8 cellular contexts compared by ENCODE assay signal in the genomic region with DNA sequence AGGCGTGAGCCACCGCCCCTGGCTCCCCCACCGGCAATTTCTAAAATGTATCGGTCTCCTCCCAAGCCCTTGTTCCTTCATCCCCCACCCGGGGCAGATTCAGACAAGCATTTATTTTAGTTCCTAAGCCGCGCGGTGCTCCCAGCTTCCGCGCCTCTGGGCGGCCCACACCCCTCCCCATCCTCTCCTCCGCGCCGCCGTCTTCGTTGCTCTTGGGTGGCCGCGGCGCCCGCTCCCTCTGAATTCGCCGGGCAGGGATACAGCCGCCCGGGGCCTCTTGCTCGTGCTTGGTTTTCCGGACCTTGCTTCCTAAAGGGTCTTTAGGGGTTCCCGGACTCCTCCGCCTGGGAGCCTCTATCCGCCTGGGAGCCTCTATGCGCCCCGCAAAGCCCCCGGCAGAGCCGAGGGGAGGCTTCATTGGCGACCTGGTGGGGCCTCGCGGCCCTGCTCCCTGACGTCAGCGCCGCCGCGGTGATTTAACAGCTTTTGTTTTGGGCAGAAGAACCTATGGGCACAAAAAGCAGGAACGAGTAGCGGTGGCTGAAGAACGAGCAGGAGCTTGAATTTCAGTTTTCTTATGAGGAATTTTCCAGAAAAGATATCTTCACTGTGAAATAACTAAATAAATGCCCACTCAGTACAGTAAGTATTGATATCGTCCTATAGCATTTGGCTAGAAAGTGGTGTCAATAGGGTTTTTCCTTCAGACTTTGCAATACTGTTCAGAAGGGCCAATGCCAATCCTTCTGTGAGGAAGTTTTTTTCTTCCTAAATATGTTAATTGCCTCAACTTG. TPM values are rescaled to one million over a fixed set of nuclear protein-coding genes. Genes with fewer than 3 reads are reported as not detected.
DNase-seq lines count a peak whose midpoint lies in the region; ATAC-seq and TF ChIP-seq lines count a peak whose summit lies in the region.

No MANE protein-coding gene starts in this region.

- intact Hi-C loops in mucosa of descending colon (cut with DNase I, micrococcal nuclease) = no loop called here

- H3K36me3 ChIP-seq in mucosa of descending colon (ENCODE audit: low read depth) = no peaks in the 10 kb centered on the region

- TF ChIP-seq CTCF in epithelial cell of proximal tubule (conservative IDR thresholded peaks at IDR 0.05; ENCODE audit: low read depth, low read length) (no peak), mucosa of descending colon (IDR thresholded peaks at IDR 0.05) (no peak)

- H3K4me1 ChIP-seq in mucosa of descending colon (ENCODE audit: low read depth) = peaks cover 11% of the 10 kb centered on the region

- H3K9me3 ChIP-seq in mucosa of descending colon = no peaks in the 10 kb centered on the region

- ATAC-seq in GM19468 (IDR thresholded peaks at IDR 0.05; ENCODE audit: extremely low read depth, unreplicated experiment) = peak; percentile 57
- peak; percentile 81 for ATAC-seq in mucosa of descending colon

- DNase-seq in COLO829 (ENCODE audit: low spot score) = peak; percentile 12
- peak; percentile 51 for DNase-seq in HPDE6-E6E7 (ENCODE audit: extremely low spot score)
- DNase-seq in NOMO-1 treated with DMSO at 0.1 percent for 48 hours (lab: John Stamatoyannopoulos, UW; ENCODE audit: unreplicated experiment) = peak; percentile 77
- DNase-seq in activated T-cell treated with anti-CD3 and anti-CD28 coated beads for 24 hours (ENCODE audit: low read depth) = peak; percentile 72
- DNase-seq in epithelial cell of proximal tubule (ENCODE audit: low read depth) = peak; percentile 23
- DNase-seq in mucosa of descending colon = peak; percentile 66 to 81 (median 74)
- DNase-seq in stimulated activated CD8-positive, alpha-beta memory T cell treated with anti-CD3 and anti-CD28 coated beads, Interleukin-4, amount 100 ng/mL, for 1 hour (ENCODE audit: low read depth in 2 of 2, low spot score in 1 of 2) = peak; percentile 48 to 59

- H3K4me3 ChIP-seq in epithelial cell of proximal tubule (ENCODE audit: low read depth, low read length) (peak overlapping the region; percentile 72), mucosa of descending colon (no peak overlapping the region)

RNA-seq across cellular contexts. Expression of gene PRKRA, which starts 37.3 kb away (rescaled TPM):
- total RNA-seq in epithelial cell of proximal tubule = 53.7 and 61.6 TPM in 2 replicates
- total RNA-seq in mucosa of descending colon = 10 to 100 TPM; 28.7 to 55.6 (median 31.5) TPM

RNA-seq across cellular contexts. Expression of gene PJVK, which starts 37.5 kb away (rescaled TPM):
- total RNA-seq in epithelial cell of proximal tubule (0.58 and 0.65 TPM in 2 replicates), mucosa of descending colon (1 to 10 TPM; 1.4 to 3.3 (median 1.5) TPM)

Comparison
In these comparisons a context has a peak if more than half of its experiments do, and no peak if none do; other contexts are left out.
1. DNase-seq: peak in every context shown above with its lines; median percentile 77 in NOMO-1 treated with DMSO at 0.1 percent for 48 hours; 74 in mucosa of descending colon; 72 in activated T-cell treated with anti-CD3 and anti-CD28 coated beads for 24 hours; 54 in stimulated activated CD8-positive, alpha-beta memory T cell treated with anti-CD3 and anti-CD28 coated beads, Interleukin-4, amount 100 ng/mL, for 1 hour; 51 in HPDE6-E6E7; 23 in epithelial cell of proximal tubule; 12 in COLO829.